In the genomic region with DNA sequence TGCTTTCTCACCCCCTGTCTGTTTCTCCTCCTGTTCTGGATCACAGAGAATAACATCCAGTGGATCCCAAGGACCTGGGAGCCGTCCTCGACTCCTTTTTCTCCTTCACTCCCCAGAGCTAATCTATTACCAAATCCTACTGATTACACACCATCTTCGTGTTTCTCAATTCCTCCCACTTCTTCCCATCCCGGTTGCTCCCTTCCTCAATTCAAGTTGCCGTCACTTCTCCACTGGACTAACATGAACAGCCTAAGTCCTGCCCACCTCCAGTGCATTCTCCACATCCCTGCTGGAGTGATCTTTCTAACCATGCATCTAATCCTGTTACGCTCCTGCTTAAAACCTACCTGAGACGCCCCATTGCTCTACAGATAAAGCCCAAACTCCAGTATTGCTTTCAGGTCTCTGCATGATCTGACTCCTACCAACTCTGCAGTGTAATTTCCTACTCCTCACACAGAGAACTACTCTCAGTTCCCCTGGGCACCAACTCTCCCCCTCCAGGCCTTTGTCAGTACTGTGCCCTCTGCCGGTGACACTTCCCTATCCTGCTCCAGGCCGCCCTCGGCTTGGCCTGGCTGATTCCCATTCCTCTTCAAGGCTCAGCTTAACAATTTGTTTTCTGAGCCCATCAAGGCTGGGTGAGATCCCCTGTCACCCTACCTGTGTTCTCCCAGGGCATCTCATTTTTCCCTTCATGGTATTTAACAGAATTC, we compare ENCODE assay signal across 8 cellular contexts. TPM values are rescaled to one million over a fixed set of nuclear protein-coding genes. Genes with fewer than 3 reads are reported as not detected.
DNase-seq lines count a peak whose midpoint lies in the region; ATAC-seq and TF ChIP-seq lines count a peak whose summit lies in the region.

No MANE protein-coding gene starts in this region.

- H3K36me3 ChIP-seq in naive thymus-derived CD4-positive, alpha-beta T cell (ENCODE audit: control insufficient read depth in 2 of 3, insufficient read depth in 3 of 3, low read length in 3 of 3): no peaks in the 10 kb centered on the region

- H3K27ac ChIP-seq in naive thymus-derived CD4-positive, alpha-beta T cell (ENCODE audit: low read depth, low read length): no peak overlapping the region

- H3K9me3 Mint-ChIP-seq in naive thymus-derived CD4-positive, alpha-beta T cell: peaks cover 0 to 16% (median 4%) of the 10 kb centered on the region in 11 donors
- no peaks in the 10 kb centered on the region for H3K9me3 Mint-ChIP-seq in activated T-helper 2 cell treated with anti-CD3 and anti-CD28 coated beads, Interferon-gamma antibody, Interleukin-2, Interleukin-4, amounts not matched to agents 10 μg/mL and 5 μg/mL and 100 μg/mL, durations not matched to agents 14 hours and 24 hours and 36 hours

- intact Hi-C loops in naive thymus-derived CD4-positive, alpha-beta T cell (cut with micrococcal nuclease): loop anchor here in 1 of 2 donors (5.0 kb wide), 1 partner anchor 47 kb away; a partner anchor contains a TSS
- intact Hi-C loops in activated T-helper 2 cell treated with anti-CD3 and anti-CD28 coated beads, Interferon-gamma antibody, Interleukin-2, Interleukin-4, amounts not matched to agents 10 μg/mL and 5 μg/mL and 100 μg/mL, durations not matched to agents 14 hours and 24 hours and 36 hours (cut with micrococcal nuclease): loop anchor here (2.0 kb wide), 1 partner anchor 62 kb away; no protein-coding TSS in a partner anchor

- CTCF ChIA-PET in AG04449 (lab: Yijun Ruan, JAX): interaction anchor here (1.3 to 20.4 kb wide), 7 partner anchors 8 to 62 kb away, joined by 4 to 207 read pairs (median 10); a partner anchor contains a TSS
- CTCF ChIA-PET in naive thymus-derived CD4-positive, alpha-beta T cell (lab: Charles Lee): interaction anchor here (0.6 to 1.0 kb wide), 2 partner anchors 64 to 738 kb away, joined by 3 read pairs; no protein-coding TSS in a partner anchor

- H3K36me3 Mint-ChIP-seq in naive thymus-derived CD4-positive, alpha-beta T cell: peaks cover 0 to 30% (median 0%) of the 10 kb centered on the region in 5 donors
- H3K36me3 Mint-ChIP-seq in activated T-helper 2 cell treated with anti-CD3 and anti-CD28 coated beads, Interferon-gamma antibody, Interleukin-2, Interleukin-4, amounts not matched to agents 10 μg/mL and 5 μg/mL and 100 μg/mL, durations not matched to agents 14 hours and 24 hours and 36 hours (ENCODE audit: low read depth): peaks cover 5% of the 10 kb centered on the region

- POLR2A ChIA-PET in AG04449 (lab: Yijun Ruan, JAX): no interaction called here
- POLR2A ChIA-PET in naive thymus-derived CD4-positive, alpha-beta T cell (lab: Charles Lee): interaction anchor here (0.6 kb wide), 1 partner anchor 14 kb away, joined by 3 read pairs; no protein-coding TSS in a partner anchor

- H3K9me3 ChIP-seq in naive thymus-derived CD4-positive, alpha-beta T cell (ENCODE audit: control insufficient read depth in 2 of 3, low read length in 3 of 3): peaks cover 0 to 7% (median 0%) of the 10 kb centered on the region in 3 experiments

- peaks cover 31 to 46% of the 10 kb centered on the region in 2 donors for H3K4me1 ChIP-seq in naive thymus-derived CD4-positive, alpha-beta T cell (ENCODE audit: control insufficient read depth in 2 of 2, insufficient read depth in 2 of 2, low read length in 2 of 2)

- no peak for DNase-seq in AG04449 (ENCODE audit: low read depth, low spot score)
- peak; percentile 94 for DNase-seq in NOMO-1 treated with DMSO at 0.1 percent for 48 hours (lab: John Stamatoyannopoulos, UW; ENCODE audit: unreplicated experiment)
- peak; percentile 68 for DNase-seq in ecto neural progenitor cell (ENCODE audit: low spot score)
- no peak for DNase-seq in naive thymus-derived CD4-positive, alpha-beta T cell
- DNase-seq in activated naive CD4-positive, alpha-beta T cell treated with Interleukin-2 at 50 U/mL for 16 hours: no peak
- DNase-seq in activated T-helper 2 cell treated with anti-CD3 and anti-CD28 coated beads, Interferon-gamma antibody, Interleukin-2, Interleukin-4, amounts not matched to agents 10 μg/mL and 5 μg/mL and 100 μg/mL, durations not matched to agents 14 hours and 24 hours and 36 hours (ENCODE audit: low spot score): no peak

- peak overlapping the region in 5 of 10 donors; percentile 9 to 78 (median 42) for H3K4me3 Mint-ChIP-seq in naive thymus-derived CD4-positive, alpha-beta T cell
- H3K4me3 Mint-ChIP-seq in activated T-helper 2 cell treated with anti-CD3 and anti-CD28 coated beads, Interferon-gamma antibody, Interleukin-2, Interleukin-4, amounts not matched to agents 10 μg/mL and 5 μg/mL and 100 μg/mL, durations not matched to agents 14 hours and 24 hours and 36 hours (ENCODE audit: low read depth): no peak overlapping the region

- H3K4me3 ChIP-seq in AG04449 (ENCODE audit: low read depth, low read length): no peak overlapping the region
- H3K4me3 ChIP-seq in naive thymus-derived CD4-positive, alpha-beta T cell (ENCODE audit: low read length): peak overlapping the region; percentile 11

- H3K27me3 ChIP-seq in naive thymus-derived CD4-positive, alpha-beta T cell (ENCODE audit: control insufficient read depth in 2 of 2, insufficient read depth in 2 of 2, low read length in 2 of 2): no peaks in the 10 kb centered on the region

- H3K27ac Mint-ChIP-seq in naive thymus-derived CD4-positive, alpha-beta T cell: peak overlapping the region in 3 of 9 donors; percentile 3 to 32 (median 14)
- H3K27ac Mint-ChIP-seq in activated T-helper 2 cell treated with anti-CD3 and anti-CD28 coated beads, Interferon-gamma antibody, Interleukin-2, Interleukin-4, amounts not matched to agents 10 μg/mL and 5 μg/mL and 100 μg/mL, durations not matched to agents 14 hours and 24 hours and 36 hours: no peak overlapping the region

- ATAC-seq in GM18520 (IDR thresholded peaks at IDR 0.05; ENCODE audit: unreplicated experiment) (peak; percentile 78), HG03039 (IDR thresholded peaks at IDR 0.05; ENCODE audit: unreplicated experiment) (peak; percentile 70)
- peak; percentile 79 for ATAC-seq in naive thymus-derived CD4-positive, alpha-beta T cell

- peaks cover 44 to 59% (median 48%) of the 10 kb centered on the region in 7 donors for H3K4me1 Mint-ChIP-seq in naive thymus-derived CD4-positive, alpha-beta T cell
- peaks cover 38% of the 10 kb centered on the region for H3K4me1 Mint-ChIP-seq in activated T-helper 2 cell treated with anti-CD3 and anti-CD28 coated beads, Interferon-gamma antibody, Interleukin-2, Interleukin-4, amounts not matched to agents 10 μg/mL and 5 μg/mL and 100 μg/mL, durations not matched to agents 14 hours and 24 hours and 36 hours (ENCODE audit: low read depth)

- H3K27me3 Mint-ChIP-seq in naive thymus-derived CD4-positive, alpha-beta T cell: peaks cover 0 to 41% (median 0%) of the 10 kb centered on the region in 5 donors
- H3K27me3 Mint-ChIP-seq in activated T-helper 2 cell treated with anti-CD3 and anti-CD28 coated beads, Interferon-gamma antibody, Interleukin-2, Interleukin-4, amounts not matched to agents 10 μg/mL and 5 μg/mL and 100 μg/mL, durations not matched to agents 14 hours and 24 hours and 36 hours (ENCODE audit: low read depth): peaks cover 6% of the 10 kb centered on the region

- peak; percentile 19 for TF ChIP-seq CTCF in AG04449 (IDR thresholded peaks at IDR 0.05; ENCODE audit: insufficient read depth, low read length, missing control alignments)

RNA-seq across cellular contexts. Expression of a gene that starts 2.4 kb away (rescaled TPM):
- 1 to 10 TPM in 4 of 5 experiments, under 1 TPM in 1; 0.27 to 1.7 (median 1.3) TPM for total RNA-seq in naive thymus-derived CD4-positive, alpha-beta T cell
- polyA plus RNA-seq in naive thymus-derived CD4-positive, alpha-beta T cell: not detected
- 0.34 and 0.71 TPM in 2 replicates for total RNA-seq in activated T-helper 2 cell treated with anti-CD3 and anti-CD28 coated beads, Interferon-gamma antibody, Interleukin-2, Interleukin-4, amounts not matched to agents 10 μg/mL and 5 μg/mL and 100 μg/mL, durations not matched to agents 14 hours and 24 hours and 36 hours

RNA-seq across cellular contexts. Expression of a gene that starts 26.9 kb away (rescaled TPM):
- 10 to 100 TPM in 1 of 5 experiments, 1 to 10 TPM in 1, under 1 TPM in 3; 0.27 to 41.4 (median 0.51) TPM for total RNA-seq in naive thymus-derived CD4-positive, alpha-beta T cell
- polyA plus RNA-seq in naive thymus-derived CD4-positive, alpha-beta T cell: under 1 TPM; 0.15 to 0.43 TPM
- not detected in 2 replicates for total RNA-seq in activated T-helper 2 cell treated with anti-CD3 and anti-CD28 coated beads, Interferon-gamma antibody, Interleukin-2, Interleukin-4, amounts not matched to agents 10 μg/mL and 5 μg/mL and 100 μg/mL, durations not matched to agents 14 hours and 24 hours and 36 hours

RNA-seq across cellular contexts. Expression of a gene that starts 33.4 kb away (rescaled TPM):
- not detected for total RNA-seq in naive thymus-derived CD4-positive, alpha-beta T cell
- polyA plus RNA-seq in naive thymus-derived CD4-positive, alpha-beta T cell: not detected
- total RNA-seq in activated T-helper 2 cell treated with anti-CD3 and anti-CD28 coated beads, Interferon-gamma antibody, Interleukin-2, Interleukin-4, amounts not matched to agents 10 μg/mL and 5 μg/mL and 100 μg/mL, durations not matched to agents 14 hours and 24 hours and 36 hours: not detected in 2 replicates

RNA-seq across cellular contexts. Expression of a gene that starts 48.3 kb away (rescaled TPM):
- 10 to 100 TPM in 4 of 5 experiments, 1 to 10 TPM in 1; 7.4 to 18.9 (median 12.2) TPM for total RNA-seq in naive thymus-derived CD4-positive, alpha-beta T cell
- polyA plus RNA-seq in naive thymus-derived CD4-positive, alpha-beta T cell: 10 to 100 TPM; 35.0 to 38.0 TPM
- total RNA-seq in activated T-helper 2 cell treated with anti-CD3 and anti-CD28 coated beads, Interferon-gamma antibody, Interleukin-2, Interleukin-4, amounts not matched to agents 10 μg/mL and 5 μg/mL and 100 μg/mL, durations not matched to agents 14 hours and 24 hours and 36 hours: 26.2 and 32.6 TPM in 2 replicates

Comparison
In these comparisons a context has a peak if more than half of its experiments do, and no peak if none do; other contexts are left out.
1. DNase-seq: peak in NOMO-1 treated with DMSO at 0.1 percent for 48 hours (single experiment) and ecto neural progenitor cell (single experiment); none in AG04449 (single experiment), naive thymus-derived CD4-positive, alpha-beta T cell (0 of 9), activated naive CD4-positive, alpha-beta T cell treated with Interleukin-2 at 50 U/mL for 16 hours (single experiment) and activated T-helper 2 cell treated with anti-CD3 and anti-CD28 coated beads, Interferon-gamma antibody, Interleukin-2, Interleukin-4, amounts not matched to agents 10 μg/mL and 5 μg/mL and 100 μg/mL, durations not matched to agents 14 hours and 24 hours and 36 hours (single experiment).
2. Peak in every context shown above with its lines, with median percentiles within 50 percentile points of each other: ATAC-seq.